Comparison of ENCODE assay signal across 9 cellular contexts in the genomic region with DNA sequence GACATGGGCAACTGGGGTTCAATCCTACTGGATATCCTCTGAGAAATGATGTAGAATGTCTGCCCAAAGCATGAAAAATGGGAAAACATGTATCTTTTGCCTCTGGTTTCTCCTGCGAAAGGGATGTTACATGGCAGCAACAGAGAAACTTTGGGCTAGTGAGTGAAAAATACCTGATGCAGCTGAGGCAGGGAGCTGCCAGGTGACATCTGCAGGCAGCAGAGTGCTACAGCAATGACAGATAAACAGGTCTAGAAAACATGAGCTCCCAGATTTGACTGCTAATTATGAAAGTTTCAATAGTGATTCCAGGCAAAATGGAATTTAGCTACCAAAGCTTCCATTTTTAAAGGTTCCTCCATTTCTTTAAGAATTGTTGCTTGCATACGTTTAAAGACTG. TPM values are rescaled to one million over a fixed set of nuclear protein-coding genes. Genes with fewer than 3 reads are reported as not detected.
DNase-seq lines count a peak whose midpoint lies in the region; ATAC-seq and TF ChIP-seq lines count a peak whose summit lies in the region.
"Had no signal": no experiment of that assay in that cellular context is flagged by ENCODE, and none has a peak within 500 bp of the region (broad histone marks: within the 10 kb centered on the region; RNA-seq: fewer than 3 reads in every experiment).

No MANE protein-coding gene starts in this region.

- H3K36me3 ChIP-seq in body of pancreas (replicated peaks in 1 of 2; ENCODE audit: insufficient read depth in 1 of 2, low read depth in 2 of 2) (no peaks in the 10 kb centered on the region), neural progenitor cell (no peaks in the 10 kb centered on the region)

- TF ChIP-seq CTCF in GM12864 (IDR thresholded peaks at IDR 0.05; ENCODE audit: low read depth, low read length, missing control alignments) = peak; percentile 58
- TF ChIP-seq CTCF in body of pancreas (IDR thresholded peaks at IDR 0.05) = peak; percentile 27 to 62 (median 54)
- peak; percentile 47 for TF ChIP-seq CTCF in neural progenitor cell (IDR thresholded peaks at IDR 0.05)

- no peaks in the 10 kb centered on the region for H3K36me3 Mint-ChIP-seq in neural progenitor cell

- peaks cover 4% of the 10 kb centered on the region for H3K27me3 Mint-ChIP-seq in neural progenitor cell (ENCODE audit: insufficient read depth, low read depth)

- H3K4me3 Mint-ChIP-seq in neural progenitor cell = no peak overlapping the region

- H3K4me1 ChIP-seq in body of pancreas (peaks cover 8% of the 10 kb centered on the region), neural progenitor cell (peaks cover 1% of the 10 kb centered on the region)

- H2AFZ ChIP-seq in neural progenitor cell (replicated peaks) = peak overlapping the region; percentile 66

- TF ChIP-seq EP300 in Ishikawa (IDR thresholded peaks at IDR 0.05; ENCODE audit: borderline replicate concordance) = no peak

- H4K20me1 ChIP-seq in neural progenitor cell (ENCODE audit: low read depth) = no peaks in the 10 kb centered on the region

- H3K4me1 Mint-ChIP-seq in neural progenitor cell = peaks cover 3% of the 10 kb centered on the region

- TF ChIP-seq POLR2A in body of pancreas (IDR thresholded peaks at IDR 0.05) (no peak), erythroblast (IDR thresholded peaks at IDR 0.05; ENCODE audit: low read length) (no peak)

- H3K4me3 ChIP-seq in GM12864 (ENCODE audit: low read depth, low read length) (no peak overlapping the region), body of pancreas (no peak overlapping the region), neural progenitor cell (no peak overlapping the region)
- H3K4me3 ChIP-seq: skin epidermis had no signal

- H3K79me2 ChIP-seq in neural progenitor cell (ENCODE audit: low read depth) = no peaks in the 10 kb centered on the region

- H3K27me3 ChIP-seq in body of pancreas (no peaks in the 10 kb centered on the region), neural progenitor cell (peaks cover 34% of the 10 kb centered on the region)

- no peak overlapping the region for H3K9ac ChIP-seq in neural progenitor cell

- WGBS in body of pancreas, 2 donors = 17 to 29% methylated on average over 2 of the region's 2 CpGs

- no peak overlapping the region for H3K27ac Mint-ChIP-seq in neural progenitor cell

- ATAC-seq in body of pancreas (peak; percentile 38), GM19397 (IDR thresholded peaks at IDR 0.05; ENCODE audit: unreplicated experiment) (no peak)
- ATAC-seq: esophagus mucosa had no signal

- no peaks in the 10 kb centered on the region for H3F3A ChIP-seq in neural progenitor cell (ENCODE audit: low read depth)

- intact Hi-C loops in body of pancreas (cut with DNase I) = loop anchor here (10.0 kb wide), 2 partner anchors 140 to 200 kb away; no protein-coding TSS in a partner anchor

- no peaks in the 10 kb centered on the region for H3K9me3 Mint-ChIP-seq in neural progenitor cell

- H3K4me2 ChIP-seq in neural progenitor cell = no peak overlapping the region

- H3K9me3 ChIP-seq in body of pancreas (no peaks in the 10 kb centered on the region), neural progenitor cell (ENCODE audit: low read depth) (no peaks in the 10 kb centered on the region)

- TF ChIP-seq RAD21 in Ishikawa (IDR thresholded peaks at IDR 0.05; ENCODE audit: low read depth) = peak; percentile 73

- H3K27ac ChIP-seq in body of pancreas (no peak overlapping the region), neural progenitor cell (no peak overlapping the region)

- DNase-seq in GM12864 (ENCODE audit: low read depth) = no peak
- peak in 3 of 4 donors; percentile 37 to 49 (median 45) for DNase-seq in body of pancreas
- DNase-seq in neural progenitor cell (ENCODE audit: low spot score) = peak; percentile 36
- no peak for DNase-seq in NCI-H2171 (lab: John Stamatoyannopoulos, UW)
- no peak for DNase-seq in erythroblast (lab: John Stamatoyannopoulos, UW)

TF ChIP-seq in Ishikawa, 13 proteins besides CTCF, POLR2A, EP300 and RAD21:
- TF ChIP-seq CEBPB (IDR thresholded peaks at IDR 0.05) (no peak), ZBTB7A (IDR thresholded peaks at IDR 0.05; ENCODE audit: low read depth) (no peak), YY1 (IDR thresholded peaks at IDR 0.05; ENCODE audit: low read depth) (no peak), CREB1 (IDR thresholded peaks at IDR 0.05; ENCODE audit: low read depth) (no peak), TEAD4 (IDR thresholded peaks at IDR 0.05) (no peak), FOXM1 (IDR thresholded peaks at IDR 0.05; ENCODE audit: borderline replicate concordance, low read depth) (no peak), REST (IDR thresholded peaks at IDR 0.05; ENCODE audit: low read depth) (no peak), TAF1 (IDR thresholded peaks at IDR 0.05; ENCODE audit: low read depth) (no peak), NFIC (IDR thresholded peaks at IDR 0.05) (no peak), EGR1 (IDR thresholded peaks at IDR 0.05) (no peak), TCF12 (IDR thresholded peaks at IDR 0.05; ENCODE audit: low read depth) (no peak)
- TF ChIP-seq, protein P1, sequence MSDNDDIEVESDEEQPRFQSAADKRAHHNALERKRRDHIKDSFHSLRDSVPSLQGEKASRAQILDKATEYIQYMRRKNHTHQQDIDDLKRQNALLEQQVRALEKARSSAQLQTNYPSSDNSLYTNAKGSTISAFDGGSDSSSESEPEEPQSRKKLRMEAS (IDR thresholded peaks at IDR 0.05) = no peak
- TF ChIP-seq, protein P2, sequence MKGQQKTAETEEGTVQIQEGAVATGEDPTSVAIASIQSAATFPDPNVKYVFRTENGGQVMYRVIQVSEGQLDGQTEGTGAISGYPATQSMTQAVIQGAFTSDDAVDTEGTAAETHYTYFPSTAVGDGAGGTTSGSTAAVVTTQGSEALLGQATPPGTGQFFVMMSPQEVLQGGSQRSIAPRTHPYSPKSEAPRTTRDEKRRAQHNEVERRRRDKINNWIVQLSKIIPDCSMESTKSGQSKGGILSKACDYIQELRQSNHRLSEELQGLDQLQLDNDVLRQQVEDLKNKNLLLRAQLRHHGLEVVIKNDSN (IDR thresholded peaks at IDR 0.05) = no peak

RNA-seq across cellular contexts. Expression of gene CXCL1, which starts 4.8 kb away (rescaled TPM):
- 10 to 100 TPM; 17.1 to 52.7 TPM for total RNA-seq in body of pancreas
- total RNA-seq in neural progenitor cell (ENCODE audit: low replicate concordance) = not detected in 2 replicates

RNA-seq across cellular contexts. Expression of gene PF4V1, which starts 11.3 kb away (rescaled TPM):
- total RNA-seq in body of pancreas (not detected), neural progenitor cell (ENCODE audit: low replicate concordance) (not detected in 2 replicates)
- total RNA-seq: esophagus mucosa had no signal

RNA-seq across cellular contexts. Expression of gene CXCL6, which starts 27.9 kb away (rescaled TPM):
- total RNA-seq in body of pancreas = 10 to 100 TPM in 1 of 2 donors, 1 to 10 TPM in 1; 2.3 to 10.1 TPM
- 0.71 and 1.5 TPM in 2 replicates for total RNA-seq in neural progenitor cell (ENCODE audit: low replicate concordance)

Comparison
In these comparisons a context has a peak if more than half of its experiments do, and no peak if none do; other contexts are left out.
1. DNase-seq: peak in body of pancreas (3 of 4) and neural progenitor cell (single experiment); none in GM12864 (single experiment), NCI-H2171 (single experiment) and erythroblast (0 of 2).
2. RNA of gene CXCL1, which starts 4.8 kb away (total RNA-seq): 17.1 to 52.7 TPM in body of pancreas; not detected in neural progenitor cell; every median in the first group is over 10 times any median in the second.
3. Peak in every context shown above with its lines, with median percentiles within 50 percentile points of each other: CTCF ChIP-seq.